ENCODE assay signal across 1 cellular context in the genomic region with DNA sequence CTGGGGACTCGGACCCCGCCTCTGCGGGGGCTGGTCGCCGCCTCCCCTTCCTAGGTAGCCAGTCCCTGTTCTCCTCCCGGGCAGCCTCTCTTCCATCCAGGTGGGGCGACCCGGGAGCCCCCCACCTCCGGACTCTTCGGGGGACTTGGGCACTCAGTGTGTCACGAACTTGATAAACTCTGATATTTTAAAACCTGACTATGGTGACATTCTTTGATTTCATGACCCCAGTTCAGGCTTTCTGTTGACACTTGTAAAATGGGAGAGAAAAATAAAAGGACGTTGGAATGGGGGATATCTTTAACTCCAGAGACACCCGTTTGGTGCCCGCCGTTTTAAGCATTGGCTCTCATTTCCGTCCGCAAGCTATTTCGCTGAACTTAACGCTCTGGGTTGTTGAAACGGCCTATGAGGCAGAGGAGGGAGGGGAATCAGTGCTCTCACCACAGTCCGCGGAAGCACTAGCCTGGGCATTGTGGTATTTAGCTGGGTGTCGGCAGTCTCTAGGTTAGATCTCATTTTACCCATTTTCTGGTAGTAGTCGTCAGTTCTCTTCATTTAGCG.
TF ChIP-seq lines count a peak whose summit lies in the region.

No MANE protein-coding gene starts in this region.

TF ChIP-seq in HEK293, 187 proteins besides CTCF, POLR2A, EP300 and RAD21 (continued from another document):
- TF ChIP-seq ZBTB11 (tag by site-specific recombination; conservative IDR thresholded peaks at IDR 0.05; ENCODE audit: low read depth) (0 out of 2 replicates have a peak, but pooled peaks have one; percentile 5), ZNF248 (tag by site-specific recombination; IDR thresholded peaks at IDR 0.05) (no peak), ZNF341 (tag by site-specific recombination; IDR thresholded peaks at IDR 0.05; ENCODE audit: low read depth) (peak; percentile 87), ZBTB8A (tag by site-specific recombination; IDR thresholded peaks at IDR 0.05) (peak; percentile 43), ZNF510 (tag by site-specific recombination; IDR thresholded peaks at IDR 0.05; ENCODE audit: insufficient replicate concordance) (no peak), FEZF1 (tag by site-specific recombination; IDR thresholded peaks at IDR 0.05) (no peak), TCF7L2 (IDR thresholded peaks at IDR 0.05; ENCODE audit: borderline replicate concordance, low read depth, low read length) (no peak), SP7 (tag by site-specific recombination; IDR thresholded peaks at IDR 0.05) (0 out of 2 replicates have a peak, but pooled peaks have one; percentile 29), MYNN (tag by site-specific recombination; IDR thresholded peaks at IDR 0.05; ENCODE audit: borderline replicate concordance) (no peak), ZNF169 (tag by site-specific recombination; IDR thresholded peaks at IDR 0.05) (no peak), KLF7 (tag by site-specific recombination; IDR thresholded peaks at IDR 0.05; ENCODE audit: borderline replicate concordance) (no peak), ZNF792 (tag by site-specific recombination; IDR thresholded peaks at IDR 0.05) (peak; percentile 98), ZNF621 (tag by site-specific recombination; IDR thresholded peaks at IDR 0.05) (no peak), ZNF501 (tag by site-specific recombination; IDR thresholded peaks at IDR 0.05) (no peak), ZNF37A (tag by site-specific recombination; IDR thresholded peaks at IDR 0.05) (no peak), ZNF623 (tag by site-specific recombination; IDR thresholded peaks at IDR 0.05) (no peak), SCRT1 (tag by site-specific recombination; IDR thresholded peaks at IDR 0.05; ENCODE audit: borderline replicate concordance) (no peak), OSR2 (tag by site-specific recombination; IDR thresholded peaks at IDR 0.05) (no peak), ZNF366 (tag by site-specific recombination; conservative IDR thresholded peaks at IDR 0.05) (peak; percentile 43), PBX3 (CRISPR knock-in tag; IDR thresholded peaks at IDR 0.05) (no peak), AEBP2 (tag by site-specific recombination; IDR thresholded peaks at IDR 0.05; ENCODE audit: borderline replicate concordance) (no peak), ZNF433 (tag by site-specific recombination; IDR thresholded peaks at IDR 0.05; ENCODE audit: low read depth) (no peak), ZNF488 (tag by site-specific recombination; IDR thresholded peaks at IDR 0.05) (no peak), ZNF596 (tag by site-specific recombination; IDR thresholded peaks at IDR 0.05) (no peak), ZNF202 (tag by site-specific recombination; IDR thresholded peaks at IDR 0.05; ENCODE audit: borderline replicate concordance) (no peak), ZFP3 (tag by site-specific recombination; IDR thresholded peaks at IDR 0.05; ENCODE audit: low read depth) (no peak), ZNF302 (tag by site-specific recombination; IDR thresholded peaks at IDR 0.05; ENCODE audit: low read depth) (no peak), ZNF112 (tag by site-specific recombination; IDR thresholded peaks at IDR 0.05) (no peak), GLIS1 (tag by site-specific recombination; IDR thresholded peaks at IDR 0.05) (no peak), ZNF701 (tag by site-specific recombination; IDR thresholded peaks at IDR 0.05) (no peak), ZNF426 (tag by site-specific recombination; IDR thresholded peaks at IDR 0.05) (no peak), ZNF157 (tag by site-specific recombination; IDR thresholded peaks at IDR 0.05) (no peak), ZBTB17 (tag by site-specific recombination; IDR thresholded peaks at IDR 0.05) (peak; percentile 90), ZNF473 (tag by site-specific recombination; IDR thresholded peaks at IDR 0.05) (no peak), ZNF529 (tag by site-specific recombination; IDR thresholded peaks at IDR 0.05; ENCODE audit: insufficient replicate concordance) (no peak), PATZ1 (tag by site-specific recombination; IDR thresholded peaks at IDR 0.05) (peak; percentile 15), OVOL3 (tag by site-specific recombination; IDR thresholded peaks at IDR 0.05) (no peak), ZNF239 (tag by site-specific recombination; IDR thresholded peaks at IDR 0.05) (no peak), ZNF350 (tag by site-specific recombination; IDR thresholded peaks at IDR 0.05) (no peak), ZNF174 (tag by site-specific recombination; IDR thresholded peaks at IDR 0.05) (no peak), MZF1 (tag by site-specific recombination; IDR thresholded peaks at IDR 0.05; ENCODE audit: borderline replicate concordance) (peak; percentile 58; the same call in 1 of the 2 replicates), KLF1 (tag by site-specific recombination; IDR thresholded peaks at IDR 0.05) (no peak)
- TF ChIP-seq, protein P1, sequence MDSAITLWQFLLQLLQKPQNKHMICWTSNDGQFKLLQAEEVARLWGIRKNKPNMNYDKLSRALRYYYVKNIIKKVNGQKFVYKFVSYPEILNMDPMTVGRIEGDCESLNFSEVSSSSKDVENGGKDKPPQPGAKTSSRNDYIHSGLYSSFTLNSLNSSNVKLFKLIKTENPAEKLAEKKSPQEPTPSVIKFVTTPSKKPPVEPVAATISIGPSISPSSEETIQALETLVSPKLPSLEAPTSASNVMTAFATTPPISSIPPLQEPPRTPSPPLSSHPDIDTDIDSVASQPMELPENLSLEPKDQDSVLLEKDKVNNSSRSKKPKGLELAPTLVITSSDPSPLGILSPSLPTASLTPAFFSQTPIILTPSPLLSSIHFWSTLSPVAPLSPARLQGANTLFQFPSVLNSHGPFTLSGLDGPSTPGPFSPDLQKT (IDR thresholded peaks at IDR 0.05; ENCODE audit: borderline replicate concordance, low read depth, low read length), result no peak
- TF ChIP-seq, protein P2, sequence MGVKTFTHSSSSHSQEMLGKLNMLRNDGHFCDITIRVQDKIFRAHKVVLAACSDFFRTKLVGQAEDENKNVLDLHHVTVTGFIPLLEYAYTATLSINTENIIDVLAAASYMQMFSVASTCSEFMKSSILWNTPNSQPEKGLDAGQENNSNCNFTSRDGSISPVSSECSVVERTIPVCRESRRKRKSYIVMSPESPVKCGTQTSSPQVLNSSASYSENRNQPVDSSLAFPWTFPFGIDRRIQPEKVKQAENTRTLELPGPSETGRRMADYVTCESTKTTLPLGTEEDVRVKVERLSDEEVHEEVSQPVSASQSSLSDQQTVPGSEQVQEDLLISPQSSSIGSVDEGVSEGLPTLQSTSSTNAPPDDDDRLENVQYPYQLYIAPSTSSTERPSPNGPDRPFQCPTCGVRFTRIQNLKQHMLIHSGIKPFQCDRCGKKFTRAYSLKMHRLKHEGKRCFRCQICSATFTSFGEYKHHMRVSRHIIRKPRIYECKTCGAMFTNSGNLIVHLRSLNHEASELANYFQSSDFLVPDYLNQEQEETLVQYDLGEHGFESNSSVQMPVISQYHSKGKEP (tag by site-specific recombination; IDR thresholded peaks at IDR 0.05), result no peak
- TF ChIP-seq, protein P3, sequence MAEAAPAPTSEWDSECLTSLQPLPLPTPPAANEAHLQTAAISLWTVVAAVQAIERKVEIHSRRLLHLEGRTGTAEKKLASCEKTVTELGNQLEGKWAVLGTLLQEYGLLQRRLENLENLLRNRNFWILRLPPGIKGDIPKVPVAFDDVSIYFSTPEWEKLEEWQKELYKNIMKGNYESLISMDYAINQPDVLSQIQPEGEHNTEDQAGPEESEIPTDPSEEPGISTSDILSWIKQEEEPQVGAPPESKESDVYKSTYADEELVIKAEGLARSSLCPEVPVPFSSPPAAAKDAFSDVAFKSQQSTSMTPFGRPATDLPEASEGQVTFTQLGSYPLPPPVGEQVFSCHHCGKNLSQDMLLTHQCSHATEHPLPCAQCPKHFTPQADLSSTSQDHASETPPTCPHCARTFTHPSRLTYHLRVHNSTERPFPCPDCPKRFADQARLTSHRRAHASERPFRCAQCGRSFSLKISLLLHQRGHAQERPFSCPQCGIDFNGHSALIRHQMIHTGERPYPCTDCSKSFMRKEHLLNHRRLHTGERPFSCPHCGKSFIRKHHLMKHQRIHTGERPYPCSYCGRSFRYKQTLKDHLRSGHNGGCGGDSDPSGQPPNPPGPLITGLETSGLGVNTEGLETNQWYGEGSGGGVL (tag by site-specific recombination; IDR thresholded peaks at IDR 0.05), result no peak
- TF ChIP-seq, protein P4, sequence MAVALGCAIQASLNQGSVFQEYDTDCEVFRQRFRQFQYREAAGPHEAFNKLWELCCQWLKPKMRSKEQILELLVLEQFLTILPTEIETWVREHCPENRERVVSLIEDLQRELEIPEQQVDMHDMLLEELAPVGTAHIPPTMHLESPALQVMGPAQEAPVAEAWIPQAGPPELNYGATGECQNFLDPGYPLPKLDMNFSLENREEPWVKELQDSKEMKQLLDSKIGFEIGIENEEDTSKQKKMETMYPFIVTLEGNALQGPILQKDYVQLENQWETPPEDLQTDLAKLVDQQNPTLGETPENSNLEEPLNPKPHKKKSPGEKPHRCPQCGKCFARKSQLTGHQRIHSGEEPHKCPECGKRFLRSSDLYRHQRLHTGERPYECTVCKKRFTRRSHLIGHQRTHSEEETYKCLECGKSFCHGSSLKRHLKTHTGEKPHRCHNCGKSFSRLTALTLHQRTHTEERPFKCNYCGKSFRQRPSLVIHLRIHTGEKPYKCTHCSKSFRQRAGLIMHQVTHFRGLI (tag by site-specific recombination; IDR thresholded peaks at IDR 0.05), result no peak
